In the genomic region with DNA sequence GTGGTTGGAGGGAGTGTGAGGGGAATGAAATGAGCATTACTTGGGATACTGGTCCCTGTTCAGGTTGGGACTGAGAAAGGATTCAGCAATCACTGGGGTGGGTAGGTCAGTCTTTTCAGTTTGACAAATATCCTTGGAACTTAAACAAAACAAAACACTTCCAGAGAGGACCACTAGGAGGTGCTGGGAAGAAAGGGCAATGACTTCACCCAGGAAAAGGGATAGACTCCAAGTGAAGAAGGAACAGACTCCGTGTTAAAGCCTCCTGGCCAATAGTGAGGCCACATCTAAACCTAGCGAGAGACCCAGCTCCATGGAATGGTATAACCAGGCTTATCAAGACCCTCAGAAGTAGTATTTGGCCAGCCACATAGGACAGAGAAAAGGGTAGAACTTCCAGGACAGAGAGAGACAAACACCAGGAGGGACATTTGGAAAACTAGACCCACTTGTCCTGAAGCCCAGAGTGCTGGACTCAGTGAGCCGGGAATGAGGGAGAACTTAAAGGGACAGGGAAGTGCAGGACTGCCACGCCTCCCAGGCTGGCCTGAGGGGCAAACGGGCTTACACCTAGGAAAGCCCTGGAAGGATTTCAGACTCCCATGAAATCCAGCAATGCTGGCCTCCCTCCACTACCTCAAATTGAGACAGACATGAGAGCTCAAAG, we compare ENCODE assay signal across 1 cellular context.
A peak's percentile ranks its signal among the peaks of the same experiment; 100 is the strongest.
TF ChIP-seq lines count a peak whose summit lies in the region.

No MANE protein-coding gene starts in this region.

TF ChIP-seq in K562, 482 proteins besides CTCF, POLR2A, EP300 and RAD21 (continued from another document):
- TF ChIP-seq DEAF1 (CRISPR knock-in tag; IDR thresholded peaks at IDR 0.05), result peak; percentile 27; the same call in 1 of the 2 replicates
- peak; percentile 40; the same call in 1 of the 2 replicates for TF ChIP-seq JUND (IDR thresholded peaks at IDR 0.05; ENCODE audit: borderline replicate concordance, low read depth, low read length)
- TF ChIP-seq JUND (tag; IDR thresholded peaks at IDR 0.05; ENCODE audit: borderline replicate concordance, low read depth, low read length), result no peak
- TF ChIP-seq RAD51 (IDR thresholded peaks at IDR 0.05; ENCODE audit: borderline replicate concordance, low read depth), result no peak
- TF ChIP-seq CTCFL (IDR thresholded peaks at IDR 0.05; ENCODE audit: borderline replicate concordance, insufficient read depth, low read depth, low read length, poor library complexity, severe bottlenecking), result no peak
